ENCODE assay signal across 8 cellular contexts in genomic region chr5:172420215-172420934, GRCh38. TPM values are rescaled to one million over a fixed set of nuclear protein-coding genes. Genes with fewer than 3 reads are reported as not detected.
DNase-seq lines count a peak whose midpoint lies in the region; ATAC-seq, FAIRE-seq and TF ChIP-seq lines count a peak whose summit lies in the region.

No MANE protein-coding gene starts in this region.

- H3K27me3 ChIP-seq in BLaER1 treated with 17β-estradiol and CSF1 and Interleukin-3, amounts not matched to agents 10 nM and 100 nM = no peaks in the 10 kb centered on the region
- H3K27me3 ChIP-seq in skeletal muscle satellite cell (ENCODE audit: control insufficient read depth, insufficient read depth, low read length) = no peaks in the 10 kb centered on the region

- peaks cover 0 to 90% (median 26%) of the 10 kb centered on the region in 11 experiments; a peak in 14 of 22 replicates for H3K36me3 ChIP-seq in BLaER1 treated with 17β-estradiol and CSF1 and Interleukin-3, amounts not matched to agents 10 nM and 100 nM
- H3K36me3 ChIP-seq in skeletal muscle satellite cell (ENCODE audit: insufficient read depth, low read length) = peaks cover 42% of the 10 kb centered on the region

- H3K4me2 ChIP-seq in BLaER1 treated with 17β-estradiol and CSF1 and Interleukin-3, amounts not matched to agents 10 nM and 100 nM = peak overlapping the region; percentile 2 to 95 (median 69); a peak in 18 of 22 replicates
- H3K4me2 ChIP-seq in skeletal muscle satellite cell (ENCODE audit: low read length) = peak overlapping the region; percentile 27

- H3K9ac ChIP-seq in BLaER1 treated with 17β-estradiol and CSF1 and Interleukin-3, amounts not matched to agents 10 nM and 100 nM = peak overlapping the region in 1 of 11 experiments; percentile 28; a peak in 2 of 22 replicates
- H3K9ac ChIP-seq in skeletal muscle satellite cell (ENCODE audit: low read depth, low read length) = no peak overlapping the region

- H4K20me1 ChIP-seq in BLaER1 treated with 17β-estradiol and CSF1 and Interleukin-3, amounts not matched to agents 10 nM and 100 nM = peaks cover 0 to 45% (median 0%) of the 10 kb centered on the region in 11 experiments; a peak in 2 of 22 replicates

- no peak overlapping the region for H3K4me3 ChIP-seq in BLaER1 treated with 17β-estradiol and CSF1 and Interleukin-3, amounts not matched to agents 10 nM and 100 nM
- no peak overlapping the region for H3K4me3 ChIP-seq in skeletal muscle satellite cell (ENCODE audit: low read length)

- peaks cover 0 to 7% (median 0%) of the 10 kb centered on the region in 11 experiments; a peak in 1 of 22 replicates for H3K9me3 ChIP-seq in BLaER1 treated with 17β-estradiol and CSF1 and Interleukin-3, amounts not matched to agents 10 nM and 100 nM (replicated peaks in 1 of 11)
- no peaks in the 10 kb centered on the region for H3K9me3 ChIP-seq in skeletal muscle satellite cell (replicated peaks; ENCODE audit: low read length)

- peak overlapping the region in 8 of 11 experiments; percentile 0 to 66 (median 32); a peak in 10 of 22 replicates for H3K27ac ChIP-seq in BLaER1 treated with 17β-estradiol and CSF1 and Interleukin-3, amounts not matched to agents 10 nM and 100 nM

- FAIRE-seq in HTR-8/SVneo (lab: Jason Lieb, UNC) (no peak), GM12891 (lab: Jason Lieb, UNC) (no peak)

- DNase-seq in HTR-8/SVneo (ENCODE audit: insufficient read length, low spot score) = peak; percentile 56
- peak in 47 of 56 donors; percentile 29 to 91 (median 66) for DNase-seq in amygdala (lab: John Stamatoyannopoulos, UW)
- peak; percentile 56 for DNase-seq in hepatic stellate cell (ENCODE audit: low spot score)
- DNase-seq in activated T-cell treated with anti-CD3 and anti-CD28 coated beads for 4 hours = no peak
- no peak for DNase-seq in GM12891 (ENCODE audit: insufficient read length, low spot score)

- H3K4me1 ChIP-seq in BLaER1 treated with 17β-estradiol and CSF1 and Interleukin-3, amounts not matched to agents 10 nM and 100 nM = peaks cover 35 to 91% (median 70%) of the 10 kb centered on the region in 10 experiments
- H3K4me1 ChIP-seq in skeletal muscle satellite cell (ENCODE audit: control insufficient read depth, insufficient read depth, low read length) = peaks cover 42% of the 10 kb centered on the region

- ATAC-seq in GM21526 (IDR thresholded peaks at IDR 0.05; ENCODE audit: low FRiP score, unreplicated experiment) = no peak

- TF ChIP-seq POLR2A in GM12891 (IDR thresholded peaks at IDR 0.05; ENCODE audit: low read depth, low read length) = no peak

TF ChIP-seq in GM12891, 5 proteins besides CTCF, POLR2A, EP300 and RAD21:
- TF ChIP-seq TAF1 (IDR thresholded peaks at IDR 0.05; ENCODE audit: low read depth, low read length) = no peak
- no peak for TF ChIP-seq PAX5 (IDR thresholded peaks at IDR 0.05; ENCODE audit: insufficient read depth, low read length, severe bottlenecking)
- no peak for TF ChIP-seq SPI1 (IDR thresholded peaks at IDR 0.05; ENCODE audit: low read depth, low read length)
TF ChIP-seq in GM12891: peak in this region for 0.

RNA-seq across cellular contexts. Expression of gene SH3PXD2B, which starts 34.0 kb away (rescaled TPM):
- 23.2 and 32.2 TPM in 2 replicates for total RNA-seq in skeletal muscle satellite cell (2012; rRNA removed)
- 0.06 TPM for polyA plus RNA-seq in GM12891 (2012; ENCODE audit: low read depth, missing spikeins)

Comparison
In these comparisons a context has a peak if more than half of its experiments do, and no peak if none do; other contexts are left out.
1. DNase-seq: peak in HTR-8/SVneo (single experiment), amygdala (47 of 56) and hepatic stellate cell (single experiment); none in activated T-cell treated with anti-CD3 and anti-CD28 coated beads for 4 hours (single experiment) and GM12891 (single experiment).